In the genomic region with DNA sequence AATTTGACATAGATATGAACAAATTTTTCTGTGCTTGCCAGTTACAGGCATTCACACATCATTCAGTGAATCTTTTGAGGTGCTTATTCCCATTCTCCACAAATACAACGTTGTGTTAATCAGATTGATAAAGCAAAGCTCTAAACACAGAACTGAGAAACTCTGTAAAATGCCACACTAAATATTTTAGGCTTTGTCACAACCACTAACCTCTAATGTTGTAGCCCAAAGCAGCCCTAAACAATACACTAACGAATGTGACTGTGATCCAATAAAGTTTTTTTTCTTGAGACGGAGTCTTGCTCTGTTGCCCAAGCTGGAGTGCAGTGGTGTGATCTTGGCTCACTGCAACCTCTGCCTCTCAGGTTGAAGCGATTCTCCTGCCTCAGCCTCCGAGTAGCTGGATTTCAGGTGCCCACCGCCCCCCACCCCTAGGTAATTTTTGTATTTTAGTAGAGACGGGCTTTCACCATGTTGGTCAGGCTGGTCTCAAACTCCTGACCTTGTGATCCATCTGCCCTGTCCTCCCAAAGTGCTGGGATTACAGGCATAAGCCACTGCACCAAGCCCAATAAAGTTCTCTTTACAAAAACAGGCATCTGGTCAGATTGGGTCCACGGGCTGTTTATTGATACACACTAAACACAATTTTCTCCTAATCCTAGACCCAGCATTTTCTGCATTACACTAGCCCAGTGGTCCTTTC, we compare ENCODE assay signal across 10 cellular contexts. TPM values are rescaled to one million over a fixed set of nuclear protein-coding genes. Genes with fewer than 3 reads are reported as not detected.
DNase-seq lines count a peak whose midpoint lies in the region; ATAC-seq, FAIRE-seq and TF ChIP-seq lines count a peak whose summit lies in the region.
"Had no signal": no experiment of that assay in that cellular context is flagged by ENCODE, and none has a peak within 500 bp of the region (broad histone marks: within the 10 kb centered on the region; RNA-seq: fewer than 3 reads in every experiment).

No MANE protein-coding gene starts in this region.

- H4K20me1 ChIP-seq in DOHH2 (ENCODE audit: control insufficient read depth, insufficient read depth, low read depth, low read length) (peaks cover 46% of the 10 kb centered on the region), MM.1S (ENCODE audit: insufficient read depth, low read length) (no peaks in the 10 kb centered on the region; the same call in 1 of the 2 replicates)

- H3F3A ChIP-seq in DOHH2 (ENCODE audit: control insufficient read depth, insufficient read depth), result peaks cover 60% of the 10 kb centered on the region
- peaks cover 33% of the 10 kb centered on the region for H3F3A ChIP-seq in MM.1S (ENCODE audit: insufficient read depth, low read length)

- H3K9me3 ChIP-seq in DOHH2 (ENCODE audit: control insufficient read depth, insufficient read depth, low read length) (no peaks in the 10 kb centered on the region), MM.1S (replicated peaks; ENCODE audit: insufficient read depth, low read length) (no peaks in the 10 kb centered on the region)

- TF ChIP-seq CTCF in DOHH2 (IDR thresholded peaks at IDR 0.05; ENCODE audit: low read depth, low read length, poor library complexity, severe bottlenecking) (no peak), WTC11 (IDR thresholded peaks at IDR 0.05) (no peak), MM.1S (IDR thresholded peaks at IDR 0.05; ENCODE audit: low read length) (no peak)

- H2AFZ ChIP-seq in MM.1S (ENCODE audit: low read length), result no peak overlapping the region

- H3K9me3 Mint-ChIP-seq in WTC11, result no peaks in the 10 kb centered on the region

- H3K27me3 ChIP-seq in DOHH2 (ENCODE audit: control insufficient read depth, low read length) (no peaks in the 10 kb centered on the region), MM.1S (replicated peaks; ENCODE audit: insufficient read depth, low read length) (no peaks in the 10 kb centered on the region)

- no peak overlapping the region for H3K9ac ChIP-seq in MM.1S (ENCODE audit: low read length)

- FAIRE-seq in RCC 7860 (lab: Jason Lieb, UNC), result no peak

- H3K9me2 ChIP-seq in DOHH2 (replicated peaks; ENCODE audit: control insufficient read depth, low read length) (no peaks in the 10 kb centered on the region), MM.1S (replicated peaks; ENCODE audit: insufficient read depth, low read length) (no peaks in the 10 kb centered on the region)

- DNase-seq in WTC11 (ENCODE audit: low spot score), result no peak
- DNase-seq in T-helper 9 cell, result no peak
- DNase-seq in RCC 7860 (ENCODE audit: low spot score), result no peak
- no peak for DNase-seq in MM.1S
- DNase-seq in left lobe of liver (ENCODE audit: low spot score), result no peak
- DNase-seq: EL, NCI-H526 had no signal

- H3K27me3 Mint-ChIP-seq in WTC11 (ENCODE audit: low read depth), result no peaks in the 10 kb centered on the region

- H3K4me3 ChIP-seq in DOHH2 (ENCODE audit: low read length) (no peak overlapping the region), MM.1S (ENCODE audit: low read length) (no peak overlapping the region)

- H3K27ac ChIP-seq in DOHH2 (ENCODE audit: low read depth, low read length), result no peak overlapping the region
- H3K27ac ChIP-seq in MM.1S (ENCODE audit: low read length), result no peak overlapping the region

- peaks cover 59% of the 10 kb centered on the region for H3K4me1 ChIP-seq in DOHH2 (ENCODE audit: control insufficient read depth, low read length)
- H3K4me1 ChIP-seq in MM.1S (ENCODE audit: low read length), result 0 out of 2 replicates have a peak, but pooled peaks cover 2% of the 10 kb centered on the region

- H3K36me3 ChIP-seq in DOHH2 (ENCODE audit: control insufficient read depth, low read length) (peaks cover 47% of the 10 kb centered on the region), MM.1S (replicated peaks; ENCODE audit: insufficient read depth, low read length) (peaks cover 29% of the 10 kb centered on the region)

- no peaks in the 10 kb centered on the region for H3K4me1 Mint-ChIP-seq in WTC11

- no peak overlapping the region for H3K4me3 Mint-ChIP-seq in WTC11

- ATAC-seq in GM19324 (IDR thresholded peaks at IDR 0.05; ENCODE audit: low FRiP score, unreplicated experiment) (peak; percentile 13), HG02943 (IDR thresholded peaks at IDR 0.05; ENCODE audit: low read depth, unreplicated experiment) (peak; percentile 38), WTC11 (no peak), left lobe of liver (no peak)

- CTCF ChIA-PET in WTC11 (lab: Charles Lee), result no interaction called here

- H3K79me2 ChIP-seq in DOHH2 (ENCODE audit: control insufficient read depth, low read length), result peaks cover 34% of the 10 kb centered on the region
- peaks cover 34% of the 10 kb centered on the region for H3K79me2 ChIP-seq in MM.1S (ENCODE audit: low read length)

- peaks cover 43% of the 10 kb centered on the region for H3K36me3 Mint-ChIP-seq in WTC11

- POLR2A ChIA-PET in WTC11 (lab: Charles Lee), result no interaction called here

- H3K27ac Mint-ChIP-seq in WTC11, result no peak overlapping the region

- H3K4me2 ChIP-seq in DOHH2 (ENCODE audit: low read length), result peak overlapping the region; percentile 41
- no peak overlapping the region for H3K4me2 ChIP-seq in MM.1S (ENCODE audit: low read depth, low read length)

TF ChIP-seq in WTC11, 78 proteins besides CTCF, POLR2A, EP300 and RAD21:
- TF ChIP-seq PRRX2 (CRISPR knock-in tag; IDR thresholded peaks at IDR 0.05), result 0 out of 2 replicates have a peak, but pooled peaks have one; percentile 46
- no peak for TF ChIP-seq TP53 (CRISPR knock-in tag; IDR thresholded peaks at IDR 0.05)
- TF ChIP-seq, protein P1, sequence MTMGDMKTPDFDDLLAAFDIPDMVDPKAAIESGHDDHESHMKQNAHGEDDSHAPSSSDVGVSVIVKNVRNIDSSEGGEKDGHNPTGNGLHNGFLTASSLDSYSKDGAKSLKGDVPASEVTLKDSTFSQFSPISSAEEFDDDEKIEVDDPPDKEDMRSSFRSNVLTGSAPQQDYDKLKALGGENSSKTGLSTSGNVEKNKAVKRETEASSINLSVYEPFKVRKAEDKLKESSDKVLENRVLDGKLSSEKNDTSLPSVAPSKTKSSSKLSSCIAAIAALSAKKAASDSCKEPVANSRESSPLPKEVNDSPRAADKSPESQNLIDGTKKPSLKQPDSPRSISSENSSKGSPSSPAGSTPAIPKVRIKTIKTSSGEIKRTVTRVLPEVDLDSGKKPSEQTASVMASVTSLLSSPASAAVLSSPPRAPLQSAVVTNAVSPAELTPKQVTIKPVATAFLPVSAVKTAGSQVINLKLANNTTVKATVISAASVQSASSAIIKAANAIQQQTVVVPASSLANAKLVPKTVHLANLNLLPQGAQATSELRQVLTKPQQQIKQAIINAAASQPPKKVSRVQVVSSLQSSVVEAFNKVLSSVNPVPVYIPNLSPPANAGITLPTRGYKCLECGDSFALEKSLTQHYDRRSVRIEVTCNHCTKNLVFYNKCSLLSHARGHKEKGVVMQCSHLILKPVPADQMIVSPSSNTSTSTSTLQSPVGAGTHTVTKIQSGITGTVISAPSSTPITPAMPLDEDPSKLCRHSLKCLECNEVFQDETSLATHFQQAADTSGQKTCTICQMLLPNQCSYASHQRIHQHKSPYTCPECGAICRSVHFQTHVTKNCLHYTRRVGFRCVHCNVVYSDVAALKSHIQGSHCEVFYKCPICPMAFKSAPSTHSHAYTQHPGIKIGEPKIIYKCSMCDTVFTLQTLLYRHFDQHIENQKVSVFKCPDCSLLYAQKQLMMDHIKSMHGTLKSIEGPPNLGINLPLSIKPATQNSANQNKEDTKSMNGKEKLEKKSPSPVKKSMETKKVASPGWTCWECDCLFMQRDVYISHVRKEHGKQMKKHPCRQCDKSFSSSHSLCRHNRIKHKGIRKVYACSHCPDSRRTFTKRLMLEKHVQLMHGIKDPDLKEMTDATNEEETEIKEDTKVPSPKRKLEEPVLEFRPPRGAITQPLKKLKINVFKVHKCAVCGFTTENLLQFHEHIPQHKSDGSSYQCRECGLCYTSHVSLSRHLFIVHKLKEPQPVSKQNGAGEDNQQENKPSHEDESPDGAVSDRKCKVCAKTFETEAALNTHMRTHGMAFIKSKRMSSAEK (CRISPR knock-in tag; IDR thresholded peaks at IDR 0.05; ENCODE audit: borderline replicate concordance), result no peak
TF ChIP-seq in WTC11: peak in this region for 1.

RNA-seq across cellular contexts. Expression of gene CYCS, which starts 6.9 kb away (rescaled TPM):
- total RNA-seq in WTC11 (2021) (215 to 249 TPM (median 217 TPM) in 3 replicates), left lobe of liver (46.6 TPM)

Comparison
In these comparisons a context has a peak if more than half of its experiments do, and no peak if none do; other contexts are left out.
1. ATAC-seq: peak in GM19324 (single experiment) and HG02943 (single experiment); none in WTC11 (single experiment) and left lobe of liver (single experiment).